ENCODE assay signal across 2 cellular contexts in genomic region chr4:1835836-1836235, GRCh38. TPM values are rescaled to one million over a fixed set of nuclear protein-coding genes. Genes with fewer than 3 reads are reported as not detected.
"Had no signal": no experiment of that assay in that cellular context is flagged by ENCODE, and none has a peak within 500 bp of the region (broad histone marks: within the 10 kb centered on the region; RNA-seq: fewer than 3 reads in every experiment).

No MANE protein-coding gene starts in this region.

RNA-seq across cellular contexts. Expression of gene FGFR3, which starts 42.7 kb away (rescaled TPM):
- total RNA-seq: naive thymus-derived CD8-positive, alpha-beta T cell; natural killer cell treated with Interleukin-12 subunit alpha and Interleukin-12 subunit beta and Interleukin-15 and Interleukin-18, amount 100 ng/mL, for 72 hours had no signal
